In the genomic region with DNA sequence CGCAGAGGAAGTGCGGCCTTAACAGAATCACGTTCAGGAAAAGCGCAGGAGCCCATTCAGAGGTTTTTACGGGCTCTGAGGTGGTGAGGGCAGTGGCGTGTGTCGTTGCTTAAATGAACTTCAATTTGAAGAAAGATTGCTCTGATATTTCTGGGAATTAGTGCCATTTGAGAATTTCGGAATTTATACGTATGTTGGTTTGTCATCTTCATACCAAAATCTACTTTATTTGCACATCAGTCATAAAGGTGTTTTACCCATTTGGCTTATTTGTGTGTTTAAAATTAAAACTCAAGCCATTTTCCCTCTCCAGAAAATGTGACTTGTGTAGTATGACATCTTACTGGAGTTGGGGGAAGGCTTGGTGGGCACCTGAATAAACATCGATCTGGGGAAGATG, we compare ENCODE assay signal across 26 cellular contexts. TPM values are rescaled to one million over a fixed set of nuclear protein-coding genes. Genes with fewer than 3 reads are reported as not detected.
DNase-seq lines count a peak whose midpoint lies in the region; ATAC-seq, FAIRE-seq and TF ChIP-seq lines count a peak whose summit lies in the region.
"Had no signal": no experiment of that assay in that cellular context is flagged by ENCODE, and none has a peak within 500 bp of the region (broad histone marks: within the 10 kb centered on the region; RNA-seq: fewer than 3 reads in every experiment).

No MANE protein-coding gene starts in this region.

- peaks cover 8% of the 10 kb centered on the region for H3K4me1 Mint-ChIP-seq in activated naive CD8-positive, alpha-beta T cell treated with anti-CD3 and anti-CD28 coated beads for 36 hours
- no peaks in the 10 kb centered on the region for H3K4me1 Mint-ChIP-seq in activated naive CD8-positive, alpha-beta T cell treated with anti-CD3 and anti-CD28 coated beads, Interleukin-2, amount 50 U/mL, for 24 hours
- H3K4me1 Mint-ChIP-seq in WTC11: peaks cover 24% of the 10 kb centered on the region
- H3K4me1 Mint-ChIP-seq in chondrocyte (ENCODE audit: low read depth): peaks cover 9% of the 10 kb centered on the region

- FAIRE-seq in H1 (lab: Jason Lieb, UNC) (no peak), kidney (lab: Jason Lieb, UNC) (no peak)
- FAIRE-seq: A204.1, GM12878, GM19239 had no signal

- H3K4me3 Mint-ChIP-seq in activated naive CD8-positive, alpha-beta T cell treated with anti-CD3 and anti-CD28 coated beads for 36 hours: peak overlapping the region; percentile 4
- no peak overlapping the region for H3K4me3 Mint-ChIP-seq in activated naive CD8-positive, alpha-beta T cell treated with anti-CD3 and anti-CD28 coated beads, Interleukin-2, amount 50 U/mL, for 24 hours
- H3K4me3 Mint-ChIP-seq in WTC11 (no peak overlapping the region), chondrocyte (ENCODE audit: unreplicated experiment) (no peak overlapping the region)
- H3K4me3 Mint-ChIP-seq: B cell; CD4-positive, CD25-positive, alpha-beta regulatory T cell; CD8-positive, alpha-beta T cell; HFFc6 had no signal

- no peak for ATAC-seq in activated naive CD8-positive, alpha-beta T cell treated with anti-CD3 and anti-CD28 coated beads, Interleukin-2, amount 50 U/mL, for 24 hours
- no peak for ATAC-seq in WTC11
- no peak for ATAC-seq in GM19452 (IDR thresholded peaks at IDR 0.05; ENCODE audit: unreplicated experiment)
- ATAC-seq: CD8-positive, alpha-beta T cell; GM12878; HCT116 had no signal

- intact Hi-C loops in posterior vena cava (cut with DNase I): no loop called here
- intact Hi-C loops in kidney (cut with DNase I): no loop called here

- H4K91ac ChIP-seq in H1 (replicated peaks; ENCODE audit: insufficient read length, low read length): no peak overlapping the region

- peaks cover 3% of the 10 kb centered on the region; the same call in 1 of the 2 replicates for H3K79me1 ChIP-seq in H1 (ENCODE audit: low read depth, low read length)

- H2AK5ac ChIP-seq in H1 (ENCODE audit: low read depth, low read length): no peak overlapping the region

- H3K27me3 Mint-ChIP-seq in activated naive CD8-positive, alpha-beta T cell treated with anti-CD3 and anti-CD28 coated beads for 36 hours: no peaks in the 10 kb centered on the region
- no peaks in the 10 kb centered on the region for H3K27me3 Mint-ChIP-seq in activated naive CD8-positive, alpha-beta T cell treated with anti-CD3 and anti-CD28 coated beads, Interleukin-2, amount 50 U/mL, for 24 hours
- H3K27me3 Mint-ChIP-seq in WTC11 (ENCODE audit: low read depth) (no peaks in the 10 kb centered on the region), chondrocyte (ENCODE audit: low read depth) (no peaks in the 10 kb centered on the region)
- H3K27me3 Mint-ChIP-seq: B cell; CD4-positive, CD25-positive, alpha-beta regulatory T cell had no signal

- TF ChIP-seq CTCF in WTC11 (IDR thresholded peaks at IDR 0.05) (no peak), H1 (IDR thresholded peaks at IDR 0.05; ENCODE audit: control extremely low read depth in 1 of 3, insufficient read depth in 1 of 3, low read depth in 1 of 3, low read length in 3 of 3) (no peak), chondrocyte (IDR thresholded peaks at IDR 0.05) (no peak), kidney (IDR thresholded peaks at IDR 0.05; ENCODE audit: borderline replicate concordance, extremely low read depth, insufficient read depth) (no peak)

- H4K5ac ChIP-seq in H1 (ENCODE audit: insufficient read length, low read depth, low read length): no peak overlapping the region

- TF ChIP-seq EP300 in H1 (IDR thresholded peaks at IDR 0.05; ENCODE audit: borderline replicate concordance in 1 of 2, low read depth in 2 of 2, low read length in 2 of 2): no peak

- H2BK20ac ChIP-seq in H1 (ENCODE audit: low read length): no peak overlapping the region

- H3K23me2 ChIP-seq in H1 (ENCODE audit: low read depth, low read length): no peaks in the 10 kb centered on the region

- H4K20me1 ChIP-seq in H1 (replicated peaks in 1 of 2; ENCODE audit: control insufficient read depth in 1 of 2, insufficient read depth in 2 of 2, low read length in 2 of 2): peaks cover 0 to 4% of the 10 kb centered on the region in 2 experiments

- no peaks in the 10 kb centered on the region for H3K27me3 ChIP-seq in H1 (replicated peaks in 1 of 4; ENCODE audit: control insufficient read depth in 3 of 4, extremely low read depth in 1 of 4, insufficient read depth in 3 of 4, low read length in 3 of 4)
- H3K27me3 ChIP-seq: BLaER1 had no signal

- no peaks in the 10 kb centered on the region for H3K9me3 Mint-ChIP-seq in activated naive CD8-positive, alpha-beta T cell treated with anti-CD3 and anti-CD28 coated beads for 36 hours
- H3K9me3 Mint-ChIP-seq in activated naive CD8-positive, alpha-beta T cell treated with anti-CD3 and anti-CD28 coated beads, Interleukin-2, amount 50 U/mL, for 24 hours: no peaks in the 10 kb centered on the region
- H3K9me3 Mint-ChIP-seq in WTC11 (no peaks in the 10 kb centered on the region), chondrocyte (ENCODE audit: low read depth) (peaks cover 4% of the 10 kb centered on the region)
- H3K9me3 Mint-ChIP-seq: CD4-positive, CD25-positive, alpha-beta regulatory T cell; CD8-positive, alpha-beta T cell; HFFc6 had no signal

- no peak overlapping the region for H3K18ac ChIP-seq in H1 (ENCODE audit: extremely low read depth, low read length)

- CTCF ChIA-PET in WTC11 (lab: Charles Lee): interaction anchor here (1.5 kb wide), 1 partner anchor 43 kb away, joined by 5 read pairs; no protein-coding TSS in a partner anchor
- CTCF ChIA-PET in H1 (lab: Charles Lee; ENCODE audit: partially characterized antibody): interaction anchor here (1.1 to 1.5 kb wide), 3 partner anchors 14 to 50 kb away, joined by 3 to 4 read pairs (median 3); no protein-coding TSS in a partner anchor

- H3K56ac ChIP-seq in H1 (replicated peaks; ENCODE audit: insufficient read length, low read depth, low read length): no peak overlapping the region

- H2BK5ac ChIP-seq in H1 (ENCODE audit: low read depth, low read length): 0 out of 2 replicates have a peak overlapping the region, but pooled peaks have one; percentile 57

- no peak overlapping the region for H2BK12ac ChIP-seq in H1 (ENCODE audit: low read depth, low read length)

- H3K36me3 ChIP-seq in H1 (ENCODE audit: control insufficient read depth in 2 of 4, insufficient read depth in 4 of 4, low read length in 3 of 4) (peaks cover 0 to 5% (median 0%) of the 10 kb centered on the region in 4 experiments; a peak in 2 of 8 replicates), kidney (ENCODE audit: control insufficient read depth in 1 of 2, insufficient read depth in 2 of 2, low read length in 2 of 2) (no peaks in the 10 kb centered on the region)

- H3K27ac ChIP-seq in H1 (ENCODE audit: low read depth, low read length) (no peak overlapping the region), kidney (ENCODE audit: low read depth in 2 of 2, low read length in 2 of 2) (no peak overlapping the region)
- H3K27ac ChIP-seq: 22Rv1, BLaER1, C4-2B had no signal

- DNase-seq in activated naive CD8-positive, alpha-beta T cell treated with anti-CD3 and anti-CD28 coated beads for 36 hours: no peak
- no peak for DNase-seq in activated naive CD8-positive, alpha-beta T cell treated with anti-CD3 and anti-CD28 coated beads, Interleukin-2, amount 50 U/mL, for 24 hours
- DNase-seq in WTC11 (ENCODE audit: low spot score) (no peak), H1 (ENCODE audit: low read depth in 1 of 2, low spot score in 2 of 2) (no peak), posterior vena cava (ENCODE audit: low spot score) (no peak), chondrocyte (ENCODE audit: low spot score) (no peak), kidney (no peak)
- DNase-seq: Caco-2; CD4-positive, CD25-positive, alpha-beta regulatory T cell; CD8-positive, alpha-beta T cell; DMS 273 treated with DMSO at 0.1 percent for 48 hours; DMS79; EL; GDM1; GOT3; H7; HFFc6 had no signal

- H3K36me3 Mint-ChIP-seq in activated naive CD8-positive, alpha-beta T cell treated with anti-CD3 and anti-CD28 coated beads for 36 hours: no peaks in the 10 kb centered on the region
- no peaks in the 10 kb centered on the region for H3K36me3 Mint-ChIP-seq in activated naive CD8-positive, alpha-beta T cell treated with anti-CD3 and anti-CD28 coated beads, Interleukin-2, amount 50 U/mL, for 24 hours (ENCODE audit: low read depth)
- peaks cover 12% of the 10 kb centered on the region for H3K36me3 Mint-ChIP-seq in WTC11
- H3K36me3 Mint-ChIP-seq in chondrocyte (ENCODE audit: low read depth): peaks cover 3% of the 10 kb centered on the region

- TF ChIP-seq POLR2A in H1 (IDR thresholded peaks at IDR 0.05; ENCODE audit: control extremely low read depth in 1 of 2, low read depth in 2 of 2, low read length in 2 of 2): no peak

- no peak overlapping the region for H3K4me2 ChIP-seq in H1 (ENCODE audit: insufficient read depth in 1 of 2, low read depth in 2 of 2, low read length in 2 of 2)
- H3K4me2 ChIP-seq: BLaER1 had no signal

- H3K79me2 ChIP-seq in H1 (ENCODE audit: control insufficient read depth in 1 of 2, insufficient read depth in 2 of 2, low read length in 2 of 2): peaks cover 6 to 30% of the 10 kb centered on the region in 2 experiments; a peak in 3 of 4 replicates

- TF ChIP-seq RAD21 in H1 (IDR thresholded peaks at IDR 0.05 in 1 of 2, conservative IDR thresholded peaks at IDR 0.05 in 1 of 2; ENCODE audit: low read depth in 2 of 2, low read length in 2 of 2): no peak

- no peak overlapping the region for H3K4ac ChIP-seq in H1 (replicated peaks; ENCODE audit: insufficient read length, low read depth, low read length)

- H2BK120ac ChIP-seq in H1 (replicated peaks; ENCODE audit: low read depth, low read length): no peak overlapping the region

- WGBS in H1 (ENCODE audit: extremely low coverage in 1 of 2, insufficient coverage in 1 of 2, insufficient read length in 1 of 2, insufficient replicate concordance in 2 of 2, low coverage in 1 of 2, low lambda C conversion rate in 2 of 2, missing lambda C conversion rate in 1 of 2), 2 experiments: 91% methylated on average over 10 of the region's 10 CpGs; no CpG with 5 or more reads in 1 of the 2 experiments

- H2BK15ac ChIP-seq in H1 (ENCODE audit: low read length): no peak overlapping the region

- H3K4me3 ChIP-seq in H1 (ENCODE audit: extremely low read depth in 1 of 4, insufficient read depth in 2 of 4, low read depth in 3 of 4, low read length in 4 of 4) (no peak overlapping the region), kidney (ENCODE audit: low read length in 2 of 2) (no peak overlapping the region)
- H3K4me3 ChIP-seq: BLaER1, GM12878 had no signal

- POLR2A ChIA-PET in WTC11 (lab: Charles Lee): no interaction called here
- POLR2A ChIA-PET in H1 (lab: Charles Lee; ENCODE audit: partially characterized antibody): interaction anchor here (1.0 kb wide), 1 partner anchor 8 kb away, joined by 3 read pairs; no protein-coding TSS in a partner anchor

- H4K8ac ChIP-seq in H1 (ENCODE audit: extremely low read depth, insufficient read depth, low read length): no peak overlapping the region

- H3K27ac Mint-ChIP-seq in activated naive CD8-positive, alpha-beta T cell treated with anti-CD3 and anti-CD28 coated beads for 36 hours: no peak overlapping the region
- H3K27ac Mint-ChIP-seq in activated naive CD8-positive, alpha-beta T cell treated with anti-CD3 and anti-CD28 coated beads, Interleukin-2, amount 50 U/mL, for 24 hours: no peak overlapping the region
- peak overlapping the region; percentile 37; the same call in 1 of the 2 replicates for H3K27ac Mint-ChIP-seq in WTC11
- no peak overlapping the region for H3K27ac Mint-ChIP-seq in chondrocyte (ENCODE audit: unreplicated experiment)
- H3K27ac Mint-ChIP-seq: B cell; CD8-positive, alpha-beta T cell; HFFc6 had no signal

- H3K14ac ChIP-seq in H1 (ENCODE audit: insufficient read length): no peak overlapping the region

- no peak overlapping the region for H3K23ac ChIP-seq in H1 (ENCODE audit: insufficient read length)

- H3K9ac ChIP-seq in H1 (replicated peaks in 1 of 4; ENCODE audit: extremely low read depth in 1 of 4, low read depth in 3 of 4, low read length in 3 of 4) (no peak overlapping the region), kidney (ENCODE audit: low read length in 2 of 2) (no peak overlapping the region)
- H3K9ac ChIP-seq: BLaER1 had no signal

- no peak overlapping the region for H2AFZ ChIP-seq in H1 (ENCODE audit: low read length)

- no peaks in the 10 kb centered on the region; a peak in 1 of 7 replicates for H3K4me1 ChIP-seq in H1 (replicated peaks in 1 of 4; ENCODE audit: control insufficient read depth in 3 of 4, insufficient read depth in 4 of 4, low read length in 3 of 4)
- H3K4me1 ChIP-seq in kidney (ENCODE audit: control insufficient read depth in 1 of 2, insufficient read depth in 1 of 2, low read depth in 1 of 2, low read length in 2 of 2): no peaks in the 10 kb centered on the region
- H3K4me1 ChIP-seq: Caco-2 had no signal

- H3K9me3 ChIP-seq in H1 (ENCODE audit: insufficient read depth in 2 of 2, low read depth in 1 of 2, low read length in 1 of 2) (no peaks in the 10 kb centered on the region), kidney (ENCODE audit: control insufficient read depth in 1 of 2, low read length in 2 of 2) (no peaks in the 10 kb centered on the region)
- H3K9me3 ChIP-seq: Caco-2 had no signal

RNA-seq across cellular contexts. Expression of a gene that starts 48.1 kb away (rescaled TPM):
- 10 to 100 TPM; 17.0 TPM for total RNA-seq in activated naive CD8-positive, alpha-beta T cell treated with anti-CD3 and anti-CD28 coated beads for 36 hours
- total RNA-seq in WTC11 (2021) (52.8 to 56.1 TPM (median 54.2 TPM) in 3 replicates), posterior vena cava (10 to 100 TPM; 66.3 to 71.9 TPM), chondrocyte (95.4 to 102 TPM (median 97.7 TPM) in 3 replicates), kidney (114 TPM)
- 45.9 and 51.6 TPM in 2 replicates for total RNA-seq in H1 (2021; fragmentation: NEBNext Ultra II Directional; extraction: Animal tissue kit (Norgen Biotek cat#: 25700))
- polyA plus RNA-seq in H1 (2011; rRNA removed) (7.7 and 9.5 TPM in 2 replicates), kidney (ENCODE audit: insufficient read depth, low read depth, low replicate concordance) (3.3 TPM)
- polyA plus RNA-seq in H1 (2011; cell fraction: cytosol; rRNA removed): 6.6 TPM
- 17.4 TPM for polyA plus RNA-seq in H1 (2011; cell fraction: nucleus; rRNA removed)
- polyA plus RNA-seq in H1 (2012, experiment 1 of 2): 6.4 to 7.5 TPM (median 6.6 TPM) in 4 replicates
- polyA plus RNA-seq in H1 (2012, experiment 2 of 2): 0.38 TPM
- polyA plus RNA-seq in H1 (2013, experiment 1 of 2): 12.3 TPM
- 9.7 TPM for polyA plus RNA-seq in H1 (2013, experiment 2 of 2)
- polyA minus RNA-seq in H1 (2011; rRNA and poly(A)+ RNA removed): 61.1 and 67.8 TPM in 2 replicates
- 41.9 TPM for polyA minus RNA-seq in H1 (2011; cell fraction: cytosol; rRNA and poly(A)+ RNA removed)
- polyA minus RNA-seq in H1 (2011; cell fraction: nucleus; rRNA and poly(A)+ RNA removed): 81.3 TPM
